In the genomic region with DNA sequence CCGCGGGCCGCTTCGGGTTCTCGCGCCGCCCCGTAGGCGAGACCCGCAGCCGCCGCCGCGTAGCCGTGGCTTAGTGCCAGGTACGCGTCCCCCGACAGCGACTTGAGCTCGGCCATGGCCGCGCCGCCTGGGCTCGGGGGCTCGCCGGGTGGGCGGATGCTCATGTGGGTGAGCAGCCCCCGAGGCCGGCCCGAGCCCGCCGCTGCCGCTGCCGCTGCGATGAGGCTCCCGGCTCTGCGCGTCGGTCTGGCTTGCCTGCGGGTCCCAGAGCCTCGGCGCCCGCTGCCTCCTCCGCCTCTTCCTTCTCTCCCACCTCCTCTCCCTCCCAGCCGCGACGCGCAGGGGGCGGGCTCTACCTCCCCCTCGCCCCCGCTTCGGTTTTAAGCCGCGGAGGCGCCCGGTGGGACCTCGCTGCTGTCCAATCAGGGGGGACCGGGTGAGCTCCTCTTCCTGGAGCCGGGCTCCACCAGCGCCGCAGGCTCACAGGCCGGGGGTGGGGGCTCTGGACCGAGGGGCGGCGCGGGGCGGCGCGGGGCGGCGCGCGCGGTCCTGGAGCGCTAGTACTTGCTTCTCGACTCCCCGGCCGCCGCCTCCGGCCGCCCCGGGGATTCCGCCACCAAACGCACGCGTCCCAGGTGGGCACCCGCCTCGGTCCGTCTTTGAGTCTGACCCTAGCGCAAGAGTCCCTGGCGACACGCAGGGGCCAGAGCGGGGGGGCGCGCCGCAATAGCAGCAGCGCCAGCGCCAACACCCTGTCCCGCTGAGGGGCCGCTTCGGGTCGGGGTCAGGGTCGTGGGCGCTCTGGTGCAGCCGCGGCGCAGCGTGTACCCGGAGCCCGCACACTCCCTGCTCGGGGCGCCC, we compare ENCODE assay signal across 13 cellular contexts. TPM values are rescaled to one million over a fixed set of nuclear protein-coding genes. Genes with fewer than 3 reads are reported as not detected.
DNase-seq lines count a peak whose midpoint lies in the region; ATAC-seq lines count a peak whose summit lies in the region.
"Had no signal": no experiment of that assay in that cellular context is flagged by ENCODE, and none has a peak within 500 bp of the region (broad histone marks: within the 10 kb centered on the region; RNA-seq: fewer than 3 reads in every experiment).

A gene (minus strand): TSS at position 354 of the 861 bp plus-strand sequence. CDS start 190 bp downstream, at position 164.

- H3K4me1 ChIP-seq in HUES6 (ENCODE audit: control insufficient read depth, insufficient read depth, low read length), result peaks cover 46% of the 10 kb centered on the region

- DNase-seq in DMS79 treated with DMSO at 0.1 percent for 48 hours (lab: John Stamatoyannopoulos, UW), result peak; percentile 47
- DNase-seq in DMS79 (lab: John Stamatoyannopoulos, UW), result no peak
- DNase-seq in astrocyte of the hippocampus (ENCODE audit: low read depth, low spot score), result peak; percentile 32
- peak in 2 of 10 donors; percentile 16 to 36 for DNase-seq in naive thymus-derived CD8-positive, alpha-beta T cell
- DNase-seq in medulla oblongata (ENCODE audit: extremely low spot score), result no peak
- no peak for DNase-seq in Kasumi-1 (lab: John Stamatoyannopoulos, UW)
- DNase-seq: aorta; NK-92 treated with Interleukin-12 subunit alpha and Interleukin-12 subunit beta, amount 100 ng/mL, for 24 hours had no signal

- no peaks in the 10 kb centered on the region for H3K9me3 Mint-ChIP-seq in naive thymus-derived CD8-positive, alpha-beta T cell

- peaks cover 18 to 33% (median 30%) of the 10 kb centered on the region in 4 donors for H3K4me1 Mint-ChIP-seq in naive thymus-derived CD8-positive, alpha-beta T cell

- no peak within 1 kb of the TSS for H3K27ac ChIP-seq in HUES6 (ENCODE audit: low read depth, low read length)
- H3K27ac ChIP-seq: 22Rv1 had no signal

- H3K9ac ChIP-seq in HUES6 (ENCODE audit: low read length), result no peak within 1 kb of the TSS

- no peaks in the 10 kb centered on the region for H3K36me3 ChIP-seq in HUES6 (ENCODE audit: control insufficient read depth, insufficient read depth, low read length)

- peak within 1 kb of the TSS; percentile 46 for H3K4me3 ChIP-seq in HUES6 (ENCODE audit: low read depth, low read length)

- peak in 1 of 2 donors; percentile 4 for ATAC-seq in naive thymus-derived CD8-positive, alpha-beta T cell
- ATAC-seq in GM18519 (IDR thresholded peaks at IDR 0.05; ENCODE audit: low FRiP score, unreplicated experiment), result no peak
- ATAC-seq: activated CD4-positive, CD25-positive, alpha-beta regulatory T cell treated with anti-CD3 and anti-CD28 coated beads, Interleukin-2, amount 50 U/mL, for 24 hours had no signal

- H3K4me3 Mint-ChIP-seq in naive thymus-derived CD8-positive, alpha-beta T cell, result peak within 1 kb of the TSS; percentile 4 to 87 (median 56)

- peaks cover 99% of the 10 kb centered on the region for H3K27me3 ChIP-seq in HUES6 (ENCODE audit: control insufficient read depth, insufficient read depth, low read length)

- peaks cover 21 to 75% (median 37%) of the 10 kb centered on the region in 5 donors for H3K27me3 Mint-ChIP-seq in naive thymus-derived CD8-positive, alpha-beta T cell

- H3K36me3 Mint-ChIP-seq in naive thymus-derived CD8-positive, alpha-beta T cell, result no peaks in the 10 kb centered on the region

- POLR2A ChIA-PET in naive thymus-derived CD8-positive, alpha-beta T cell (lab: Charles Lee), result interaction anchor here (1.6 kb wide), 1 partner anchor 69 kb away, joined by 3 read pairs; a partner anchor contains a TSS

- H3K27ac Mint-ChIP-seq in naive thymus-derived CD8-positive, alpha-beta T cell, result peak within 1 kb of the TSS in 1 of 10 donors; percentile 80

- no peaks in the 10 kb centered on the region for H3K9me3 ChIP-seq in HUES6 (ENCODE audit: control insufficient read depth, insufficient read depth, low read depth, low read length)

RNA-seq across cellular contexts. Expression of the gene that starts here (rescaled TPM):
- total RNA-seq in naive thymus-derived CD8-positive, alpha-beta T cell, result not detected
- polyA plus RNA-seq in naive thymus-derived CD8-positive, alpha-beta T cell, result not detected
- total RNA-seq: aorta, fibroblast of villous mesenchyme had no signal
- polyA plus RNA-seq: aorta had no signal

Comparison
In these comparisons a context has a peak if more than half of its experiments do, and no peak if none do; other contexts are left out.
1. DNase-seq: peak in DMS79 treated with DMSO at 0.1 percent for 48 hours (single experiment) and astrocyte of the hippocampus (single experiment); none in DMS79 (single experiment), medulla oblongata (single experiment) and Kasumi-1 (0 of 2).